Comparison of ENCODE assay signal across 23 cellular contexts in genomic region chr7:149329787-149330334, GRCh38.
DNase-seq lines count a peak whose midpoint lies in the region; ATAC-seq, FAIRE-seq and TF ChIP-seq lines count a peak whose summit lies in the region.
"Had no signal": no experiment of that assay in that cellular context is flagged by ENCODE, and none has a peak within 500 bp of the region (broad histone marks: within the 10 kb centered on the region; RNA-seq: fewer than 3 reads in every experiment).

No MANE protein-coding gene starts in this region.

- TF ChIP-seq CTCF in K562 (IDR thresholded peaks at IDR 0.05 in 2 of 3, conservative IDR thresholded peaks at IDR 0.05 in 1 of 3; ENCODE audit: insufficient read depth in 2 of 3, low read depth in 1 of 3, low read length in 3 of 3) (0 out of 6 replicates have a peak, but pooled peaks of 1 of the 3 experiments have one; percentile 11), hepatocyte (IDR thresholded peaks at IDR 0.05; ENCODE audit: poor library complexity) (no peak), right lobe of liver (IDR thresholded peaks at IDR 0.05) (no peak)

- DNase-seq in K562 (ENCODE audit: extremely low read depth in 1 of 4, low spot score in 3 of 4) (no peak), hepatocyte (ENCODE audit: low spot score) (peak; percentile 22), right lobe of liver (peak; percentile 21 to 87 (median 51)), posterior vena cava (ENCODE audit: low spot score) (no peak), NCI-H146 treated with DMSO at 0.1 percent for 48 hours (lab: John Stamatoyannopoulos, UW; ENCODE audit: unreplicated experiment) (no peak)
- no peak for DNase-seq in activated CD4-positive, alpha-beta memory T cell treated with anti-CD3 and anti-CD28 coated beads for 36 hours
- DNase-seq: ACHN; BE2C; C1 segment of cervical spinal cord; CD4-positive, CD25-positive, alpha-beta regulatory T cell; CD8-positive, alpha-beta memory T cell; COR-L47; DMS 273 treated with DMSO at 0.1 percent for 48 hours; DMS53; HCEC 1CT; IMR-90 had no signal

- H3K4me2 ChIP-seq in K562 (ENCODE audit: insufficient read depth, low read length), result no peak overlapping the region
- no peak overlapping the region for H3K4me2 ChIP-seq in hepatocyte
- H3K4me2 ChIP-seq: GM23338 had no signal

- CTCF ChIA-PET in K562 (lab: Yijun Ruan, JAX; ENCODE audit: low intra/inter-chr PET ratio), result no interaction called here
- CTCF ChIA-PET in activated CD4-positive, alpha-beta memory T cell treated with anti-CD3 and anti-CD28 coated beads for 36 hours (lab: Charles Lee), result interaction anchor here (0.6 kb wide), 1 partner anchor 223 kb away, joined by 4 read pairs; no protein-coding TSS in a partner anchor

- no peak overlapping the region for H3K9ac ChIP-seq in K562 (ENCODE audit: insufficient read depth in 1 of 2, low read depth in 2 of 2, low read length in 2 of 2)

- H3K4me3 ChIP-seq in K562, result no peak overlapping the region
- no peak overlapping the region for H3K4me3 ChIP-seq in hepatocyte
- H3K4me3 ChIP-seq in right lobe of liver, result peak overlapping the region in 1 of 3 donors; percentile 62
- H3K4me3 ChIP-seq: GM23338 had no signal

- POLR2A ChIA-PET in K562 (lab: Yijun Ruan, JAX), result interaction anchor here (0.9 kb wide), 1 partner anchor 22 kb away, joined by 3 read pairs; no protein-coding TSS in a partner anchor
- POLR2A ChIA-PET in activated CD4-positive, alpha-beta memory T cell treated with anti-CD3 and anti-CD28 coated beads for 36 hours (lab: Charles Lee), result no interaction called here

- H3K9me3 ChIP-seq in K562 (replicated peaks; ENCODE audit: control insufficient read depth, insufficient read depth, low read depth, low read length) (no peaks in the 10 kb centered on the region), hepatocyte (ENCODE audit: low read depth) (no peaks in the 10 kb centered on the region), right lobe of liver (no peaks in the 10 kb centered on the region)
- H3K9me3 ChIP-seq: BE2C had no signal

- TF ChIP-seq POLR2A in K562 (conservative IDR thresholded peaks at IDR 0.05) (no peak), right lobe of liver (IDR thresholded peaks at IDR 0.05) (no peak)

- H3K4me1 ChIP-seq in K562 (replicated peaks in 1 of 2; ENCODE audit: control insufficient read depth in 2 of 2, insufficient read depth in 2 of 2, low read length in 2 of 2) (no peaks in the 10 kb centered on the region), hepatocyte (ENCODE audit: insufficient read depth) (no peaks in the 10 kb centered on the region), right lobe of liver (peaks cover 0 to 29% (median 14%) of the 10 kb centered on the region in 4 donors)
- H3K4me1 ChIP-seq: BE2C had no signal

- H3K4me3 Mint-ChIP-seq in activated CD4-positive, alpha-beta memory T cell treated with anti-CD3 and anti-CD28 coated beads for 36 hours, result no peak overlapping the region
- H3K4me3 Mint-ChIP-seq: CD4-positive, CD25-positive, alpha-beta regulatory T cell; CD8-positive, alpha-beta memory T cell had no signal

- no peaks in the 10 kb centered on the region for H3K9me1 ChIP-seq in K562 (ENCODE audit: control insufficient read depth, insufficient read depth, low read length)

- H3K27me3 ChIP-seq in K562 (ENCODE audit: control insufficient read depth in 2 of 2, insufficient read depth in 2 of 2, low read length in 2 of 2), result no peaks in the 10 kb centered on the region; a peak in 1 of 5 replicates
- H3K27me3 ChIP-seq in hepatocyte, result no peaks in the 10 kb centered on the region
- H3K27me3 ChIP-seq in right lobe of liver, result no peaks in the 10 kb centered on the region
- H3K27me3 ChIP-seq: BE2C had no signal

- 13% methylated on average over 3 of the region's 3 CpGs for WGBS in K562 (ENCODE audit: insufficient coverage, low coverage, missing lambda C conversion rate)
- 87% methylated on average over 3 of the region's 3 CpGs for WGBS in hepatocyte (ENCODE audit: low lambda C conversion rate, missing lambda C conversion rate)
- WGBS in right lobe of liver (ENCODE audit: insufficient coverage, low coverage, low lambda C conversion rate, missing lambda C conversion rate), result 52% methylated on average over 3 of the region's 3 CpGs

- H3K36me3 ChIP-seq in K562 (ENCODE audit: control insufficient read depth, insufficient read depth, low read length) (no peaks in the 10 kb centered on the region), hepatocyte (replicated peaks; ENCODE audit: insufficient read depth, low read depth) (no peaks in the 10 kb centered on the region), right lobe of liver (no peaks in the 10 kb centered on the region)
- H3K36me3 ChIP-seq: BE2C had no signal

- H3K9me2 ChIP-seq in hepatocyte (replicated peaks; ENCODE audit: insufficient read depth), result no peaks in the 10 kb centered on the region

- no peak overlapping the region for H2AFZ ChIP-seq in K562 (ENCODE audit: low read depth, low read length)
- no peak overlapping the region for H2AFZ ChIP-seq in hepatocyte
- H2AFZ ChIP-seq: GM23338 had no signal

- H4K20me1 ChIP-seq in K562 (replicated peaks; ENCODE audit: control insufficient read depth, insufficient read depth, low read length), result no peaks in the 10 kb centered on the region
- H4K20me1 ChIP-seq in hepatocyte (ENCODE audit: insufficient read depth, poor library complexity, severe bottlenecking), result no peaks in the 10 kb centered on the region

- intact Hi-C loops in K562 (cut with micrococcal nuclease) (no loop called here), right lobe of liver (cut with DNase I) (no loop called here), posterior vena cava (cut with DNase I) (no loop called here)
- intact Hi-C loops in activated CD4-positive, alpha-beta memory T cell treated with anti-CD3 and anti-CD28 coated beads for 36 hours (cut with micrococcal nuclease), result no loop called here

- no peak for TF ChIP-seq EP300 in K562 (IDR thresholded peaks at IDR 0.05; ENCODE audit: low read length)

- no TSS peak for BruUV-seq in K562 (replicated peaks; lab: Mats Ljungman, UMichigan)

- H3K27ac ChIP-seq in K562 (ENCODE audit: extremely low read depth, low read depth, low read length), result no peak overlapping the region
- peak overlapping the region; percentile 59 for H3K27ac ChIP-seq in hepatocyte
- H3K27ac ChIP-seq in right lobe of liver, result peak overlapping the region in 2 of 3 donors; percentile 30 to 79
- H3K27ac ChIP-seq: HL-60 had no signal

- no peak for TF ChIP-seq RAD21 in K562 (CRISPR knock-in tag; conservative IDR thresholded peaks at IDR 0.05 in 1 of 2, IDR thresholded peaks at IDR 0.05 in 1 of 2)

- H3K79me2 ChIP-seq in K562 (ENCODE audit: control insufficient read depth, insufficient read depth, low read length), result no peaks in the 10 kb centered on the region
- H3K79me2 ChIP-seq in hepatocyte, result no peaks in the 10 kb centered on the region

- ATAC-seq in K562 (peak; percentile 45; the same call in 2 of the 3 replicates), right lobe of liver (peak; percentile 60 to 88 (median 67))

- no peaks in the 10 kb centered on the region for H3K36me3 Mint-ChIP-seq in activated CD4-positive, alpha-beta memory T cell treated with anti-CD3 and anti-CD28 coated beads for 36 hours
- H3K36me3 Mint-ChIP-seq: CD4-positive, CD25-positive, alpha-beta regulatory T cell; CD8-positive, alpha-beta memory T cell had no signal

- no peaks in the 10 kb centered on the region for H3K9me3 Mint-ChIP-seq in activated CD4-positive, alpha-beta memory T cell treated with anti-CD3 and anti-CD28 coated beads for 36 hours

- in situ Hi-C loops in K562 (cut with MboI), result no loop called here

- peaks cover 4% of the 10 kb centered on the region for H3K4me1 Mint-ChIP-seq in activated CD4-positive, alpha-beta memory T cell treated with anti-CD3 and anti-CD28 coated beads for 36 hours (ENCODE audit: low read depth)
- H3K4me1 Mint-ChIP-seq: CD8-positive, alpha-beta memory T cell; GM23338 had no signal

- peaks cover 4% of the 10 kb centered on the region for H3K27me3 Mint-ChIP-seq in activated CD4-positive, alpha-beta memory T cell treated with anti-CD3 and anti-CD28 coated beads for 36 hours

- no peak for FAIRE-seq in K562 (lab: Jason Lieb, UNC)
- FAIRE-seq: A204.1, G401.6, GM12891, GM18507, H54 had no signal

- no peak overlapping the region for H3K27ac Mint-ChIP-seq in activated CD4-positive, alpha-beta memory T cell treated with anti-CD3 and anti-CD28 coated beads for 36 hours
- H3K27ac Mint-ChIP-seq: CD4-positive, CD25-positive, alpha-beta regulatory T cell; GM23338 had no signal

TF ChIP-seq in K562, 482 proteins besides CTCF, POLR2A, EP300 and RAD21:
- TF ChIP-seq NCOA2 (IDR thresholded peaks at IDR 0.05; ENCODE audit: partially characterized antibody in 2 of 2), result no peak
- no peak for TF ChIP-seq YBX1 (IDR thresholded peaks at IDR 0.05)
- TF ChIP-seq NUFIP1 (IDR thresholded peaks at IDR 0.05; ENCODE audit: partially characterized antibody), result no peak
- no peak for TF ChIP-seq RAD51 (IDR thresholded peaks at IDR 0.05; ENCODE audit: borderline replicate concordance, low read depth)
- no peak for TF ChIP-seq NFE2 (IDR thresholded peaks at IDR 0.05; ENCODE audit: low read depth)
- no peak for TF ChIP-seq BACH1 (tag; IDR thresholded peaks at IDR 0.05)
- TF ChIP-seq MED1 (CRISPR knock-in tag; IDR thresholded peaks at IDR 0.05; ENCODE audit: borderline replicate concordance), result no peak
- TF ChIP-seq SMARCE1 (IDR thresholded peaks at IDR 0.05), result no peak
- TF ChIP-seq SMAD3 (CRISPR knock-in tag; conservative IDR thresholded peaks at IDR 0.05), result no peak
- no peak for TF ChIP-seq CREM (IDR thresholded peaks at IDR 0.05; ENCODE audit: low read depth)
- no peak for TF ChIP-seq FOSL1 (tag; conservative IDR thresholded peaks at IDR 0.05)
- no peak for TF ChIP-seq THAP7 (CRISPR knock-in tag; IDR thresholded peaks at IDR 0.05)
- TF ChIP-seq FOXK1 (CRISPR knock-in tag; IDR thresholded peaks at IDR 0.05; ENCODE audit: borderline replicate concordance), result no peak
- no peak for TF ChIP-seq TAF1 (IDR thresholded peaks at IDR 0.05; ENCODE audit: control insufficient read depth, extremely low read depth, insufficient read depth, low read length, severe bottlenecking)
- TF ChIP-seq RFX1 (IDR thresholded peaks at IDR 0.05), result no peak
- TF ChIP-seq CAMTA2 (CRISPR knock-in tag; conservative IDR thresholded peaks at IDR 0.05), result no peak

Comparison
In these comparisons a context has a peak if more than half of its experiments do, and no peak if none do; other contexts are left out.
1. DNase-seq: peak in hepatocyte (single experiment) and right lobe of liver (3 of 3); none in K562 (0 of 4), activated CD4-positive, alpha-beta memory T cell treated with anti-CD3 and anti-CD28 coated beads for 36 hours (single experiment), posterior vena cava (single experiment) and NCI-H146 treated with DMSO at 0.1 percent for 48 hours (single experiment).